11 cellular contexts compared by ENCODE assay signal in the genomic region with DNA sequence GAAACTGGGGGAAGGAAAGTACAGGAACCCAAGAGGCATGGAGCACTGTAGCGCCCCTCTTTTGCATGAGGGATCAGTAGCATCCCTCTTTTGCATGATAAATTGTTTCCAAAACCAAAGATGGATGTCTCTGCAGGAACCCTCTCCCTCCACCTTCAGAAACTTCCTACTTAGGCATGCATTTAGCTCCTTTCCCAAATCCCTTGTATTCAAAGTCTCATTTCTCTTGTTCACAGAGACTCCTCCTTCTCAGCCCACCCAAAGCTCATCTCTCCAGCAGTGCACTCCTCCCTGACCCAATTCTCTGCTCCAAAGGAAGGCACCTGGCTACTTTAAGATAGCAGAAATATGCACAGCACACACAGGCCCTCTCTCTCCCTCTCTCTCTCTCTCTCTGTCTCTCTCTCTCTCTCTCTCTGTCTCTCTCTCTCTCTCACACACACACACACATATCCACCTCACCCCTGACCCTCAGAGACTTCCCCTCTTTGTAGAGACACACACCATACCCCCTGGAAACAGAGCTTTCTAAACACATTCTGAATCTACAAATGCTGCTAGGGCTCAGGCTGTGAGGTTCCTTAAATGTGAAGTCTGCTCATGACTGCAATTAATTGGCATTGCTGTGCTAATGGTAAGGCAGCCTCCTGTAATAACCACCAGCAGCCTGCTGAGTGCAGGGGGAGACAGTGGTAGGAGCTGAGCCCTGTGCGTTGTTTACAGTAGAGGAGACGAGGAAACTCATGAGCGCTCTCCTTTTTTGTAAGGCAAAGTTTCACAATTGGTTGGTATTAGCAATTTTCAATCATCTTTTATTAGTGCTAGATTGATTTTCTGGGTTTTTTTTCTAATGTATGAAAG.
DNase-seq lines count a peak whose midpoint lies in the region; ATAC-seq, FAIRE-seq and TF ChIP-seq lines count a peak whose summit lies in the region.
"Had no signal": no experiment of that assay in that cellular context is flagged by ENCODE, and none has a peak within 500 bp of the region (broad histone marks: within the 10 kb centered on the region; RNA-seq: fewer than 3 reads in every experiment).

No MANE protein-coding gene starts in this region.

- H3K9me3 Mint-ChIP-seq in nephron = no peaks in the 10 kb centered on the region
- no peaks in the 10 kb centered on the region for H3K9me3 Mint-ChIP-seq in activated T-cell treated with anti-CD3 and anti-CD28 coated beads, Interleukin-2, amount 50 U/mL, for 4 hours
- no peaks in the 10 kb centered on the region for H3K9me3 Mint-ChIP-seq in activated T-helper 1 cell treated with anti-CD3 and anti-CD28 coated beads, Interleukin-12 subunit alpha, Interleukin-12 subunit beta, Interleukin-2, Interleukin-4 antibody, amounts not matched to agents 30 ng/mL and 10 ng/mL and 1 ng/mL, durations not matched to agents 14 hours and 24 hours and 36 hours

- H3K9me3 ChIP-seq in HUES6 (ENCODE audit: control insufficient read depth, insufficient read depth, low read depth, low read length) = no peaks in the 10 kb centered on the region
- H3K9me3 ChIP-seq in ectodermal cell (ENCODE audit: control insufficient read depth, low read length) = no peaks in the 10 kb centered on the region

- DNase-seq in EH (ENCODE audit: low read depth) (peak; percentile 32), SHP77 (lab: John Stamatoyannopoulos, UW) (no peak), frontal cortex (ENCODE audit: low spot score in 2 of 2) (no peak)
- DNase-seq in activated T-cell treated with anti-CD3 and anti-CD28 coated beads, Interleukin-2, amount 50 U/mL, for 4 hours = no peak
- DNase-seq in activated T-helper 1 cell treated with anti-CD3 and anti-CD28 coated beads, Interleukin-12 subunit alpha, Interleukin-12 subunit beta, Interleukin-2, Interleukin-4 antibody, amounts not matched to agents 30 ng/mL and 10 ng/mL and 1 ng/mL, durations not matched to agents 14 hours and 24 hours and 36 hours (ENCODE audit: low spot score) = no peak
- DNase-seq: CD8-positive, alpha-beta memory T cell; stimulated activated CD4-positive, alpha-beta T cell treated with anti-CD3 and anti-CD28 coated beads, Interleukin-12 subunit alpha, Interleukin-12 subunit beta, amount 100 ng/mL, for 4 hours had no signal

- peaks cover 19% of the 10 kb centered on the region for H3K4me1 Mint-ChIP-seq in nephron
- H3K4me1 Mint-ChIP-seq in activated T-cell treated with anti-CD3 and anti-CD28 coated beads, Interleukin-2, amount 50 U/mL, for 4 hours (ENCODE audit: low read depth) = no peaks in the 10 kb centered on the region
- H3K4me1 Mint-ChIP-seq in activated T-helper 1 cell treated with anti-CD3 and anti-CD28 coated beads, Interleukin-12 subunit alpha, Interleukin-12 subunit beta, Interleukin-2, Interleukin-4 antibody, amounts not matched to agents 30 ng/mL and 10 ng/mL and 1 ng/mL, durations not matched to agents 14 hours and 24 hours and 36 hours (ENCODE audit: low read depth) = no peaks in the 10 kb centered on the region
- H3K4me1 Mint-ChIP-seq: CD8-positive, alpha-beta memory T cell had no signal

- H3K9ac ChIP-seq in HUES6 (ENCODE audit: low read length) = peak overlapping the region; percentile 23

- no peaks in the 10 kb centered on the region for H3K36me3 ChIP-seq in HUES6 (ENCODE audit: control insufficient read depth, insufficient read depth, low read length)
- no peaks in the 10 kb centered on the region for H3K36me3 ChIP-seq in ectodermal cell (ENCODE audit: control insufficient read depth, insufficient read depth, low read length)

- intact Hi-C loops in activated T-helper 1 cell treated with anti-CD3 and anti-CD28 coated beads, Interleukin-12 subunit alpha, Interleukin-12 subunit beta, Interleukin-2, Interleukin-4 antibody, amounts not matched to agents 30 ng/mL and 10 ng/mL and 1 ng/mL, durations not matched to agents 14 hours and 24 hours and 36 hours (cut with micrococcal nuclease) = no loop called here

- H3K4me3 Mint-ChIP-seq in nephron = no peak overlapping the region
- H3K4me3 Mint-ChIP-seq in activated T-cell treated with anti-CD3 and anti-CD28 coated beads, Interleukin-2, amount 50 U/mL, for 4 hours = no peak overlapping the region
- H3K4me3 Mint-ChIP-seq in activated T-helper 1 cell treated with anti-CD3 and anti-CD28 coated beads, Interleukin-12 subunit alpha, Interleukin-12 subunit beta, Interleukin-2, Interleukin-4 antibody, amounts not matched to agents 30 ng/mL and 10 ng/mL and 1 ng/mL, durations not matched to agents 14 hours and 24 hours and 36 hours = no peak overlapping the region
- H3K4me3 Mint-ChIP-seq: CD8-positive, alpha-beta memory T cell had no signal

- H3K36me3 Mint-ChIP-seq in nephron (ENCODE audit: low read depth) = no peaks in the 10 kb centered on the region
- H3K36me3 Mint-ChIP-seq in activated T-cell treated with anti-CD3 and anti-CD28 coated beads, Interleukin-2, amount 50 U/mL, for 4 hours (ENCODE audit: insufficient read depth) = no peaks in the 10 kb centered on the region
- no peaks in the 10 kb centered on the region for H3K36me3 Mint-ChIP-seq in activated T-helper 1 cell treated with anti-CD3 and anti-CD28 coated beads, Interleukin-12 subunit alpha, Interleukin-12 subunit beta, Interleukin-2, Interleukin-4 antibody, amounts not matched to agents 30 ng/mL and 10 ng/mL and 1 ng/mL, durations not matched to agents 14 hours and 24 hours and 36 hours (ENCODE audit: low read depth)
- H3K36me3 Mint-ChIP-seq: CD8-positive, alpha-beta memory T cell had no signal

- H3K27ac ChIP-seq in HUES6 (ENCODE audit: low read depth, low read length) = peak overlapping the region; percentile 26; the same call in 1 of the 2 replicates
- peak overlapping the region; percentile 47 for H3K27ac ChIP-seq in ectodermal cell (ENCODE audit: insufficient read depth, low read depth, low read length, poor library complexity, severe bottlenecking)

- no peak for ATAC-seq in activated T-cell treated with anti-CD3 and anti-CD28 coated beads, Interleukin-2, amount 50 U/mL, for 4 hours
- ATAC-seq: K562 had no signal

- H3K4me3 ChIP-seq in HUES6 (ENCODE audit: low read depth, low read length) (no peak overlapping the region), ectodermal cell (ENCODE audit: insufficient read depth, low read depth, low read length) (no peak overlapping the region)
- H3K4me3 ChIP-seq: K562 had no signal

- H3K27me3 Mint-ChIP-seq in nephron (ENCODE audit: low read depth) = peaks cover 34% of the 10 kb centered on the region
- no peaks in the 10 kb centered on the region for H3K27me3 Mint-ChIP-seq in activated T-cell treated with anti-CD3 and anti-CD28 coated beads, Interleukin-2, amount 50 U/mL, for 4 hours (ENCODE audit: low read depth)
- H3K27me3 Mint-ChIP-seq in activated T-helper 1 cell treated with anti-CD3 and anti-CD28 coated beads, Interleukin-12 subunit alpha, Interleukin-12 subunit beta, Interleukin-2, Interleukin-4 antibody, amounts not matched to agents 30 ng/mL and 10 ng/mL and 1 ng/mL, durations not matched to agents 14 hours and 24 hours and 36 hours (ENCODE audit: insufficient read depth) = no peaks in the 10 kb centered on the region
- H3K27me3 Mint-ChIP-seq: CD8-positive, alpha-beta memory T cell had no signal

- H3K4me1 ChIP-seq in HUES6 (ENCODE audit: control insufficient read depth, insufficient read depth, low read length) = peaks cover 25% of the 10 kb centered on the region
- peaks cover 12% of the 10 kb centered on the region for H3K4me1 ChIP-seq in ectodermal cell (ENCODE audit: control insufficient read depth, insufficient read depth, low read length)

- FAIRE-seq in frontal cortex (lab: Jason Lieb, UNC) = no peak
- FAIRE-seq: K562 had no signal

- no peak overlapping the region for H3K27ac Mint-ChIP-seq in nephron
- H3K27ac Mint-ChIP-seq in activated T-helper 1 cell treated with anti-CD3 and anti-CD28 coated beads, Interleukin-12 subunit alpha, Interleukin-12 subunit beta, Interleukin-2, Interleukin-4 antibody, amounts not matched to agents 30 ng/mL and 10 ng/mL and 1 ng/mL, durations not matched to agents 14 hours and 24 hours and 36 hours = no peak overlapping the region
- H3K27ac Mint-ChIP-seq: CD8-positive, alpha-beta memory T cell had no signal

- TF ChIP-seq CTCF in nephron (IDR thresholded peaks at IDR 0.05; ENCODE audit: unreplicated experiment in 3 of 3) = peak; percentile 12 to 32 (median 22)

- no peaks in the 10 kb centered on the region for H3K27me3 ChIP-seq in HUES6 (ENCODE audit: control insufficient read depth, insufficient read depth, low read length)
- no peaks in the 10 kb centered on the region for H3K27me3 ChIP-seq in ectodermal cell (ENCODE audit: control insufficient read depth, insufficient read depth, low read length, poor library complexity, severe bottlenecking)

- 27 to 35% methylated on average over 4 of the region's 4 CpGs for WGBS in ectodermal cell, 2 experiments
